26 cellular contexts compared by ENCODE assay signal in genomic region chr15:85540085-85540797, GRCh38.
DNase-seq lines count a peak whose midpoint lies in the region; ATAC-seq and TF ChIP-seq lines count a peak whose summit lies in the region.
"Had no signal": no experiment of that assay in that cellular context is flagged by ENCODE, and none has a peak within 500 bp of the region (broad histone marks: within the 10 kb centered on the region; RNA-seq: fewer than 3 reads in every experiment).

No MANE protein-coding gene starts in this region.

- POLR2A ChIA-PET in activated B cell treated with CpG ODN at 0.5 μM for 24 hours (lab: Charles Lee) = interaction anchor here (1.2 kb wide), 1 partner anchor 18 kb away, joined by 3 read pairs; no protein-coding TSS in a partner anchor

- ATAC-seq in stimulated activated naive CD8-positive, alpha-beta T cell treated with anti-CD3 and anti-CD28 coated beads, Interleukin-15, amount 100 ng/mL, for 72 hours = no peak
- peak; percentile 52 for ATAC-seq in activated B cell treated with CpG ODN at 0.5 μM for 24 hours (ENCODE audit: low read depth)
- no peak for ATAC-seq in HG03460 (IDR thresholded peaks at IDR 0.05; ENCODE audit: unreplicated experiment)
- no peak for ATAC-seq in GM21825 (IDR thresholded peaks at IDR 0.05; ENCODE audit: unreplicated experiment)
- no peak for ATAC-seq in GM18520 (IDR thresholded peaks at IDR 0.05; ENCODE audit: unreplicated experiment)
- ATAC-seq: activated CD4-positive, alpha-beta T cell treated with anti-CD3 and anti-CD28 coated beads for 36 hours; gastrocnemius medialis; left ventricle myocardium superior had no signal

- peaks cover 23% of the 10 kb centered on the region for H3K36me3 Mint-ChIP-seq in stimulated activated naive CD8-positive, alpha-beta T cell treated with anti-CD3 and anti-CD28 coated beads, Interleukin-15, Interleukin-2, amounts not matched to agents 100 ng/mL and 50 ng/mL, for 24 hours (ENCODE audit: low read depth)
- H3K36me3 Mint-ChIP-seq in activated B cell treated with CpG ODN at 0.5 μM for 24 hours (ENCODE audit: low read depth) = peaks cover 30% of the 10 kb centered on the region

- no peak for DNase-seq in stimulated activated naive CD8-positive, alpha-beta T cell treated with anti-CD3 and anti-CD28 coated beads, Interleukin-15, amount 100 ng/mL, for 72 hours
- DNase-seq in MV-4-11 (lab: John Stamatoyannopoulos, UW) (peak; percentile 52), activated B cell treated with CpG ODN at 0.5 μM for 24 hours (no peak)
- DNase-seq in stimulated activated CD4-positive, alpha-beta T cell treated with anti-CD3 and anti-CD28 coated beads, Interleukin-4, amount 100 ng/mL, for 4 hours = no peak
- DNase-seq: activated CD4-positive, alpha-beta T cell treated with anti-CD3 and anti-CD28 coated beads for 36 hours; activated CD8-positive, alpha-beta memory T cell treated with anti-CD3 and anti-CD28 coated beads for 24 hours; activated naive CD4-positive, alpha-beta T cell treated with anti-CD3 and anti-CD28 coated beads, Interleukin-2, amount 10 ng/mL, durations not matched to agents 7 days and 5 days; activated T-cell treated with anti-CD3 and anti-CD28 coated beads, Interleukin-2, amount 50 U/mL, for 24 hours; CD4-positive, alpha-beta T cell; DMS153; gastrocnemius medialis; KBM-7; left ventricle myocardium superior; midbrain; NCI-H1092; NCI-H187; PC-9; spleen; stimulated activated CD4-positive, alpha-beta T cell treated with anti-CD3 and anti-CD28 coated beads, Interleukin-2, amount 100 ng/mL, for 48 hours; stimulated activated naive CD4-positive, alpha-beta T cell treated with Interleukin-2 at 50 U/mL for 16 hours; T-helper 1 cell had no signal

- H3K27ac Mint-ChIP-seq in stimulated activated naive CD8-positive, alpha-beta T cell treated with anti-CD3 and anti-CD28 coated beads, Interleukin-15, Interleukin-2, amounts not matched to agents 100 ng/mL and 50 ng/mL, for 24 hours = peak overlapping the region; percentile 28
- H3K27ac Mint-ChIP-seq in stimulated activated naive CD8-positive, alpha-beta T cell treated with anti-CD3 and anti-CD28 coated beads, Interleukin-15, amount 100 ng/mL, for 72 hours = no peak overlapping the region
- H3K27ac Mint-ChIP-seq in activated B cell treated with CpG ODN at 0.5 μM for 24 hours = peak overlapping the region; percentile 78
- H3K27ac Mint-ChIP-seq: activated naive CD4-positive, alpha-beta T cell treated with anti-CD3 and anti-CD28 coated beads, Interleukin-2, amount 10 ng/mL, durations not matched to agents 7 days and 5 days; nephron had no signal

- H3K4me3 Mint-ChIP-seq in stimulated activated naive CD8-positive, alpha-beta T cell treated with anti-CD3 and anti-CD28 coated beads, Interleukin-15, Interleukin-2, amounts not matched to agents 100 ng/mL and 50 ng/mL, for 24 hours = no peak overlapping the region
- no peak overlapping the region for H3K4me3 Mint-ChIP-seq in stimulated activated naive CD8-positive, alpha-beta T cell treated with anti-CD3 and anti-CD28 coated beads, Interleukin-15, amount 100 ng/mL, for 72 hours
- peak overlapping the region; percentile 55 for H3K4me3 Mint-ChIP-seq in activated B cell treated with CpG ODN at 0.5 μM for 24 hours
- H3K4me3 Mint-ChIP-seq: activated CD4-positive, alpha-beta T cell treated with anti-CD3 and anti-CD28 coated beads for 36 hours; activated naive CD4-positive, alpha-beta T cell treated with anti-CD3 and anti-CD28 coated beads, Interleukin-2, amount 10 ng/mL, durations not matched to agents 7 days and 5 days; activated T-cell treated with anti-CD3 and anti-CD28 coated beads, Interleukin-2, amount 50 U/mL, for 24 hours; CD4-positive, alpha-beta T cell; nephron had no signal

- no peaks in the 10 kb centered on the region for H3K27me3 Mint-ChIP-seq in stimulated activated naive CD8-positive, alpha-beta T cell treated with anti-CD3 and anti-CD28 coated beads, Interleukin-15, Interleukin-2, amounts not matched to agents 100 ng/mL and 50 ng/mL, for 24 hours
- H3K27me3 Mint-ChIP-seq in stimulated activated naive CD8-positive, alpha-beta T cell treated with anti-CD3 and anti-CD28 coated beads, Interleukin-15, amount 100 ng/mL, for 72 hours = no peaks in the 10 kb centered on the region
- no peaks in the 10 kb centered on the region for H3K27me3 Mint-ChIP-seq in activated B cell treated with CpG ODN at 0.5 μM for 24 hours
- H3K27me3 Mint-ChIP-seq: activated CD4-positive, alpha-beta T cell treated with anti-CD3 and anti-CD28 coated beads for 36 hours; activated naive CD4-positive, alpha-beta T cell treated with anti-CD3 and anti-CD28 coated beads, Interleukin-2, amount 10 ng/mL, durations not matched to agents 7 days and 5 days; activated T-cell treated with anti-CD3 and anti-CD28 coated beads, Interleukin-2, amount 50 U/mL, for 24 hours; CD4-positive, alpha-beta T cell had no signal

- intact Hi-C loops in activated B cell treated with CpG ODN at 0.5 μM for 24 hours (cut with micrococcal nuclease) = loop anchor here (1.0 to 5.0 kb wide), 4 partner anchors 33 to 162 kb away; no protein-coding TSS in a partner anchor

- CTCF ChIA-PET in activated B cell treated with CpG ODN at 0.5 μM for 24 hours (lab: Charles Lee) = no interaction called here

- TF ChIP-seq CTCF in activated B cell treated with CpG ODN at 0.5 μM for 24 hours (IDR thresholded peaks at IDR 0.05) = no peak

- peaks cover 75% of the 10 kb centered on the region for H3K4me1 Mint-ChIP-seq in stimulated activated naive CD8-positive, alpha-beta T cell treated with anti-CD3 and anti-CD28 coated beads, Interleukin-15, Interleukin-2, amounts not matched to agents 100 ng/mL and 50 ng/mL, for 24 hours (ENCODE audit: low read depth)
- peaks cover 65% of the 10 kb centered on the region for H3K4me1 Mint-ChIP-seq in stimulated activated naive CD8-positive, alpha-beta T cell treated with anti-CD3 and anti-CD28 coated beads, Interleukin-15, amount 100 ng/mL, for 72 hours
- peaks cover 85% of the 10 kb centered on the region for H3K4me1 Mint-ChIP-seq in activated B cell treated with CpG ODN at 0.5 μM for 24 hours

- H3K9me3 Mint-ChIP-seq in stimulated activated naive CD8-positive, alpha-beta T cell treated with anti-CD3 and anti-CD28 coated beads, Interleukin-15, Interleukin-2, amounts not matched to agents 100 ng/mL and 50 ng/mL, for 24 hours = no peaks in the 10 kb centered on the region
- H3K9me3 Mint-ChIP-seq in stimulated activated naive CD8-positive, alpha-beta T cell treated with anti-CD3 and anti-CD28 coated beads, Interleukin-15, amount 100 ng/mL, for 72 hours = no peaks in the 10 kb centered on the region
- no peaks in the 10 kb centered on the region for H3K9me3 Mint-ChIP-seq in activated B cell treated with CpG ODN at 0.5 μM for 24 hours
- H3K9me3 Mint-ChIP-seq: activated naive CD4-positive, alpha-beta T cell treated with anti-CD3 and anti-CD28 coated beads, Interleukin-2, amount 10 ng/mL, durations not matched to agents 7 days and 5 days; activated T-cell treated with anti-CD3 and anti-CD28 coated beads, Interleukin-2, amount 50 U/mL, for 24 hours; CD4-positive, alpha-beta T cell; nephron had no signal

Comparison
In these comparisons a context has a peak if more than half of its experiments do, and no peak if none do; other contexts are left out.
1. H3K27ac Mint-ChIP-seq: peak in stimulated activated naive CD8-positive, alpha-beta T cell treated with anti-CD3 and anti-CD28 coated beads, Interleukin-15, Interleukin-2, amounts not matched to agents 100 ng/mL and 50 ng/mL, for 24 hours (single experiment) and activated B cell treated with CpG ODN at 0.5 μM for 24 hours (single experiment); none in stimulated activated naive CD8-positive, alpha-beta T cell treated with anti-CD3 and anti-CD28 coated beads, Interleukin-15, amount 100 ng/mL, for 72 hours (0 of 2).